1 cellular context compared by ENCODE assay signal in the genomic region with DNA sequence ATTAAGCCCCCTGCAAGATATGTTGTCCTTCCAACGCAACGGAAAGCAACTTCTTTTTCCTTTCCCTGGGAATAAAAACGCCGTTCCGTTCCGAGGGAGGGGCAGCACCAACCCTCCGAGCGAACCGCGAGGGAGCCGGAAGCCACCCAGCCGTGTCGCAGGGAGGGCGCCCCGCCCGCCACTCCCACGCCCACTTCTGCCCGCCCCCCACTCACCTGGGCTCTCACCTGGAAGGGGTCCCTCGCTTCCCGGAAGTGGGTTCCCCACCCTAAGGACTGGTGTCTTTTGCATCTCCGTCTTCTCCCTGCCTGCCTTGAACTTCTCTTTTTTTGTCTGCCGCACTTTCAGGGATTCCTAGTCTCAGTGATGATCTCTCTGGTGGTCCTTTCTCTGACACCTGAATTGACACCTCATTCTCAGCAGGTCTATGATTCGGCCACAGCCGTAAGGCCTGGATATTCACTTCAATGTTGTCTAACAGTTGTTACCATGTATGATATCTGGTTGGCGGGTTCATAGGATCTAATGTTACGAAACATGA.
TF ChIP-seq lines count a peak whose summit lies in the region.

No MANE protein-coding gene starts in this region.

TF ChIP-seq in HEK293, 187 proteins besides CTCF, POLR2A, EP300 and RAD21 (continued from another document):
- TF ChIP-seq, protein P1, sequence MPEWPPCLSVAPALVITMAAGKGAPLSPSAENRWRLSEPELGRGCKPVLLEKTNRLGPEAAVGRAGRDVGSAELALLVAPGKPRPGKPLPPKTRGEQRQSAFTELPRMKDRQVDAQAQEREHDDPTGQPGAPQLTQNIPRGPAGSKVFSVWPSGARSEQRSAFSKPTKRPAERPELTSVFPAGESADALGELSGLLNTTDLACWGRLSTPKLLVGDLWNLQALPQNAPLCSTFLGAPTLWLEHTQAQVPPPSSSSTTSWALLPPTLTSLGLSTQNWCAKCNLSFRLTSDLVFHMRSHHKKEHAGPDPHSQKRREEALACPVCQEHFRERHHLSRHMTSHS (tag by site-specific recombination; IDR thresholded peaks at IDR 0.05) = no peak
- TF ChIP-seq, protein P2, sequence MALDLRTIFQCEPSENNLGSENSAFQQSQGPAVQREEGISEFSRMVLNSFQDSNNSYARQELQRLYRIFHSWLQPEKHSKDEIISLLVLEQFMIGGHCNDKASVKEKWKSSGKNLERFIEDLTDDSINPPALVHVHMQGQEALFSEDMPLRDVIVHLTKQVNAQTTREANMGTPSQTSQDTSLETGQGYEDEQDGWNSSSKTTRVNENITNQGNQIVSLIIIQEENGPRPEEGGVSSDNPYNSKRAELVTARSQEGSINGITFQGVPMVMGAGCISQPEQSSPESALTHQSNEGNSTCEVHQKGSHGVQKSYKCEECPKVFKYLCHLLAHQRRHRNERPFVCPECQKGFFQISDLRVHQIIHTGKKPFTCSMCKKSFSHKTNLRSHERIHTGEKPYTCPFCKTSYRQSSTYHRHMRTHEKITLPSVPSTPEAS (tag by site-specific recombination; IDR thresholded peaks at IDR 0.05) = no peak
- TF ChIP-seq ZNF529 (tag by site-specific recombination; IDR thresholded peaks at IDR 0.05; ENCODE audit: insufficient replicate concordance) (no peak), ZBTB7A (tag by site-specific recombination; IDR thresholded peaks at IDR 0.05; ENCODE audit: low read depth) (0 out of 2 replicates have a peak, but pooled peaks have one; percentile 14)
